In genomic region chr9:6079386-6079785, GRCh38 we compare ENCODE assay signal across 8 cellular contexts.
DNase-seq lines count a peak whose midpoint lies in the region; ATAC-seq and TF ChIP-seq lines count a peak whose summit lies in the region.

No MANE protein-coding gene starts in this region.

- H2AFZ ChIP-seq in PC-9 (peak overlapping the region; percentile 90; the same call in 1 of the 2 replicates), hepatocyte (peak overlapping the region; percentile 51)

- BruUV-seq in PC-9 (replicated peaks; lab: Mats Ljungman, UMichigan): no TSS peak

- WGBS in hepatocyte (ENCODE audit: low lambda C conversion rate, missing lambda C conversion rate): 92% methylated on average over 5 of the region's 5 CpGs

- H3K27me3 Mint-ChIP-seq in activated T-cell treated with anti-CD3 and anti-CD28 coated beads, Interleukin-2, amount 50 U/mL, for 24 hours: no peaks in the 10 kb centered on the region
- peaks cover 6 to 8% of the 10 kb centered on the region in 2 donors for H3K27me3 Mint-ChIP-seq in stimulated activated naive B cell treated with anti-CD40 and anti-IgM and Interleukin-4, amounts not matched to agents 10 μg/mL and 1 μg/mL and 100 μg/mL, for 72 hours

- H3K36me3 Mint-ChIP-seq in activated T-cell treated with anti-CD3 and anti-CD28 coated beads, Interleukin-2, amount 50 U/mL, for 24 hours (ENCODE audit: low read depth): no peaks in the 10 kb centered on the region
- H3K36me3 Mint-ChIP-seq in stimulated activated naive B cell treated with anti-CD40 and anti-IgM and Interleukin-4, amounts not matched to agents 10 μg/mL and 1 μg/mL and 100 μg/mL, for 72 hours: no peaks in the 10 kb centered on the region

- no peak for DNase-seq in activated T-cell treated with anti-CD3 and anti-CD28 coated beads, Interleukin-2, amount 50 U/mL, for 24 hours
- no peak for DNase-seq in activated T-cell treated with anti-CD3 and anti-CD28 coated beads, Interleukin-2, amount 50 U/mL, for 1 hour
- DNase-seq in PC-9 (no peak), hepatocyte (ENCODE audit: low spot score) (no peak), NCI-H2227 treated with DMSO at 0.1 percent for 48 hours (lab: John Stamatoyannopoulos, UW) (no peak), SW480 (ENCODE audit: low spot score) (no peak)
- no peak for DNase-seq in stimulated activated naive B cell treated with anti-CD40 and anti-IgM and Interleukin-4, amounts not matched to agents 10 μg/mL and 1 μg/mL and 100 μg/mL, for 72 hours
- DNase-seq in stimulated activated CD4-positive, alpha-beta T cell treated with anti-CD3 and anti-CD28 coated beads, Interleukin-1b, Interleukin-23, amount 100 ng/mL, for 48 hours: no peak

- no peaks in the 10 kb centered on the region for H3K9me3 Mint-ChIP-seq in activated T-cell treated with anti-CD3 and anti-CD28 coated beads, Interleukin-2, amount 50 U/mL, for 24 hours
- no peaks in the 10 kb centered on the region for H3K9me3 Mint-ChIP-seq in stimulated activated naive B cell treated with anti-CD40 and anti-IgM and Interleukin-4, amounts not matched to agents 10 μg/mL and 1 μg/mL and 100 μg/mL, for 72 hours

- POLR2A ChIA-PET in PC-9 (lab: Charles Lee; ENCODE audit: unreplicated experiment): interaction anchor here (0.6 kb wide), 1 partner anchor 64 kb away, joined by 5 read pairs; the partner anchor contains the start of gene RANBP6

- CTCF ChIA-PET in PC-9 (lab: Charles Lee): no interaction called here

- no peaks in the 10 kb centered on the region for H3K9me2 ChIP-seq in PC-9 (ENCODE audit: insufficient read depth)
- no peaks in the 10 kb centered on the region for H3K9me2 ChIP-seq in hepatocyte (replicated peaks; ENCODE audit: insufficient read depth)

- H3K4me3 ChIP-seq in PC-9: peak overlapping the region; percentile 64; the same call in 1 of the 2 replicates
- H3K4me3 ChIP-seq in hepatocyte: peak overlapping the region; percentile 26

- H3K27ac Mint-ChIP-seq in activated T-cell treated with anti-CD3 and anti-CD28 coated beads, Interleukin-2, amount 50 U/mL, for 24 hours: no peak overlapping the region
- no peak overlapping the region for H3K27ac Mint-ChIP-seq in stimulated activated naive B cell treated with anti-CD40 and anti-IgM and Interleukin-4, amounts not matched to agents 10 μg/mL and 1 μg/mL and 100 μg/mL, for 72 hours

- H4K20me1 ChIP-seq in PC-9 (ENCODE audit: insufficient read depth) (no peaks in the 10 kb centered on the region), hepatocyte (ENCODE audit: insufficient read depth, poor library complexity, severe bottlenecking) (no peaks in the 10 kb centered on the region)

- H3F3A ChIP-seq in PC-9 (ENCODE audit: insufficient read depth, low read depth): peaks cover 4% of the 10 kb centered on the region; the same call in 1 of the 2 replicates

- H3K36me3 ChIP-seq in PC-9 (ENCODE audit: low read depth) (no peaks in the 10 kb centered on the region), hepatocyte (replicated peaks; ENCODE audit: insufficient read depth, low read depth) (no peaks in the 10 kb centered on the region)

- H3K27ac ChIP-seq in PC-9 (no peak overlapping the region), hepatocyte (peak overlapping the region; percentile 77)

- H3K27me3 ChIP-seq in PC-9 (ENCODE audit: insufficient read depth, low read depth): no peaks in the 10 kb centered on the region
- no peaks in the 10 kb centered on the region for H3K27me3 ChIP-seq in hepatocyte

- no peak for ATAC-seq in stimulated activated naive B cell treated with anti-CD40 and anti-IgM and Interleukin-4, amounts not matched to agents 10 μg/mL and 1 μg/mL and 100 μg/mL, for 72 hours (replicated peaks)

- H3K4me3 Mint-ChIP-seq in activated T-cell treated with anti-CD3 and anti-CD28 coated beads, Interleukin-2, amount 50 U/mL, for 24 hours: peak overlapping the region; percentile 78
- H3K4me3 Mint-ChIP-seq in stimulated activated naive B cell treated with anti-CD40 and anti-IgM and Interleukin-4, amounts not matched to agents 10 μg/mL and 1 μg/mL and 100 μg/mL, for 72 hours: peak overlapping the region; percentile 46 to 93

- no peak for TF ChIP-seq CTCF in PC-9 (conservative IDR thresholded peaks at IDR 0.05)
- no peak for TF ChIP-seq CTCF in hepatocyte (IDR thresholded peaks at IDR 0.05; ENCODE audit: poor library complexity)

- intact Hi-C loops in PC-9 (cut with micrococcal nuclease; ENCODE audit: unreplicated experiment): no loop called here

- H3K79me2 ChIP-seq in PC-9 (ENCODE audit: low read depth) (no peaks in the 10 kb centered on the region), hepatocyte (no peaks in the 10 kb centered on the region)

- peak overlapping the region; percentile 86 for H3K4me2 ChIP-seq in PC-9
- H3K4me2 ChIP-seq in hepatocyte: peak overlapping the region; percentile 77

- H3K4me1 ChIP-seq in PC-9 (replicated peaks; ENCODE audit: insufficient read depth) (no peaks in the 10 kb centered on the region; the same call in 1 of the 2 replicates), hepatocyte (ENCODE audit: insufficient read depth) (peaks cover 9% of the 10 kb centered on the region)

- H3K9me3 ChIP-seq in PC-9 (ENCODE audit: insufficient read depth, low read depth): no peaks in the 10 kb centered on the region
- no peaks in the 10 kb centered on the region for H3K9me3 ChIP-seq in hepatocyte (ENCODE audit: low read depth)

- H3K4me1 Mint-ChIP-seq in activated T-cell treated with anti-CD3 and anti-CD28 coated beads, Interleukin-2, amount 50 U/mL, for 24 hours (ENCODE audit: low read depth): peaks cover 16% of the 10 kb centered on the region
- H3K4me1 Mint-ChIP-seq in stimulated activated naive B cell treated with anti-CD40 and anti-IgM and Interleukin-4, amounts not matched to agents 10 μg/mL and 1 μg/mL and 100 μg/mL, for 72 hours: peaks cover 5 to 20% of the 10 kb centered on the region in 2 donors
